ENCODE assay signal across 8 cellular contexts in the genomic region with DNA sequence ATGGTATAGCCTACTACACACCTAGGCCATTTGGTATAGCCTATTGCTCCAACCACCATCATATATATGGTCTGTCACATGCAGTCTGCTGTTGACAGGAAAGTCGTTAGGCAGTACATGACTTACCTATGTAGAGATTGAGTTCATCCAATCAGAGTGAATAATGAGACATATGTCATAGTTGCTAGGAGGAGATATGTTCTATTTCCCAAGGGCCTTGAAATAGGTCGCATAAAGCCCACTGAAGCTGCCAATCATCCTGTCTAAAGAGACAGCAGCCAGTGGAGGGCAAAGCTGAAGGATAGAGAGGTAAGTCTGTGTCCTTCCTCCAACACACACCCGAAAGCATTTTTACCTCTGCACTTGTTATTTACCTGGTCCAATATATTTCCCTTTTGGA.
DNase-seq lines count a peak whose midpoint lies in the region; ATAC-seq and TF ChIP-seq lines count a peak whose summit lies in the region.
"Had no signal": no experiment of that assay in that cellular context is flagged by ENCODE, and none has a peak within 500 bp of the region (broad histone marks: within the 10 kb centered on the region; RNA-seq: fewer than 3 reads in every experiment).

No MANE protein-coding gene starts in this region.

- H3K4me3 Mint-ChIP-seq in CD14-positive monocyte, result no peak overlapping the region

- no peaks in the 10 kb centered on the region for H3K27me3 Mint-ChIP-seq in CD14-positive monocyte (ENCODE audit: low read depth in 3 of 3)

- no peaks in the 10 kb centered on the region for H3K4me1 ChIP-seq in GM23248 (ENCODE audit: insufficient read depth)

- ATAC-seq in GM18868 (IDR thresholded peaks at IDR 0.05; ENCODE audit: unreplicated experiment) (peak; percentile 94), HG02798 (IDR thresholded peaks at IDR 0.05; ENCODE audit: poor library complexity, unreplicated experiment) (peak; percentile 76)
- ATAC-seq: mucosa of descending colon had no signal

- H3K4me1 Mint-ChIP-seq in CD14-positive monocyte, result no peaks in the 10 kb centered on the region

- H3K27me3 ChIP-seq in GM23248 (replicated peaks; ENCODE audit: insufficient read depth), result no peaks in the 10 kb centered on the region

- H3K9me3 ChIP-seq in GM23248 (ENCODE audit: low read depth), result no peaks in the 10 kb centered on the region
- H3K9me3 ChIP-seq: mucosa of descending colon had no signal

- no peaks in the 10 kb centered on the region for H3K9me2 ChIP-seq in GM23248 (ENCODE audit: insufficient read depth)

- DNase-seq in NCI-H526 treated with DMSO at 0.1 percent for 48 hours (lab: John Stamatoyannopoulos, UW) (peak; percentile 6), iris pigment epithelial cell (ENCODE audit: low read depth) (peak; percentile 38), CD14-positive monocyte (ENCODE audit: low spot score) (no peak), GM23248 (no peak)
- no peak for DNase-seq in stimulated activated CD4-positive, alpha-beta T cell treated with anti-CD3 and anti-CD28 coated beads, Interleukin-4, amount 100 ng/mL, for 1 hour
- DNase-seq: mucosa of descending colon had no signal

- H3F3A ChIP-seq in GM23248 (ENCODE audit: insufficient read depth), result no peaks in the 10 kb centered on the region

- H3K9ac ChIP-seq in GM23248, result no peak overlapping the region

- TF ChIP-seq CTCF in CD14-positive monocyte (IDR thresholded peaks at IDR 0.05), result no peak

- intact Hi-C loops in CD14-positive monocyte (cut with micrococcal nuclease), result no loop called here

- no peak overlapping the region for H3K27ac Mint-ChIP-seq in CD14-positive monocyte

- 92% methylated on average over 3 of the region's 3 CpGs for WGBS in GM23248 (ENCODE audit: low coverage in 1 of 2, low lambda C conversion rate in 2 of 2, missing lambda C conversion rate in 2 of 2), 2 experiments

- H3K4me3 ChIP-seq in GM23248, result no peak overlapping the region
- H3K4me3 ChIP-seq: mucosa of descending colon had no signal

- no peaks in the 10 kb centered on the region for H4K20me1 ChIP-seq in GM23248 (ENCODE audit: insufficient read depth)

- in situ Hi-C loops in GM23248 (cut with MboI), result no loop called here

- H3K79me2 ChIP-seq in GM23248 (ENCODE audit: insufficient read depth), result peaks cover 4% of the 10 kb centered on the region; the same call in 1 of the 2 replicates

- H3K9me3 Mint-ChIP-seq in CD14-positive monocyte, result peaks cover 0 to 4% (median 2%) of the 10 kb centered on the region in 7 donors

- H3K36me3 Mint-ChIP-seq in CD14-positive monocyte, result no peaks in the 10 kb centered on the region

- H3K4me2 ChIP-seq in GM23248 (ENCODE audit: unreplicated experiment), result no peak overlapping the region

- no peaks in the 10 kb centered on the region for H3K36me3 ChIP-seq in GM23248 (ENCODE audit: low read depth)

- H3K27ac ChIP-seq in GM23248, result no peak overlapping the region

- no peak overlapping the region for H2AFZ ChIP-seq in GM23248

Comparison
In these comparisons a context has a peak if more than half of its experiments do, and no peak if none do; other contexts are left out.
1. DNase-seq: peak in NCI-H526 treated with DMSO at 0.1 percent for 48 hours (single experiment) and iris pigment epithelial cell (single experiment); none in stimulated activated CD4-positive, alpha-beta T cell treated with anti-CD3 and anti-CD28 coated beads, Interleukin-4, amount 100 ng/mL, for 1 hour (single experiment), CD14-positive monocyte (single experiment) and GM23248 (single experiment).